18 cellular contexts compared by ENCODE assay signal in genomic region chr2:171167352-171167997, GRCh38.
"Had no signal": no experiment of that assay in that cellular context is flagged by ENCODE, and none has a peak within 500 bp of the region (broad histone marks: within the 10 kb centered on the region; RNA-seq: fewer than 3 reads in every experiment).

No MANE protein-coding gene starts in this region.

- H3K27ac ChIP-seq: adrenal gland, colonic mucosa, dorsolateral prefrontal cortex, esophagus muscularis mucosa, sigmoid colon, transverse colon, vagina had no signal

- H3K27me3 ChIP-seq: adrenal gland, colonic mucosa, dorsolateral prefrontal cortex, esophagus muscularis mucosa, sigmoid colon, transverse colon, vagina had no signal

- H3K4me1 ChIP-seq: adrenal gland, colonic mucosa, esophagus muscularis mucosa, transverse colon, vagina had no signal

- H3K36me3 ChIP-seq: adrenal gland, colonic mucosa, esophagus muscularis mucosa, sigmoid colon, transverse colon, vagina had no signal

- DNase-seq: activated naive CD4-positive, alpha-beta T cell; activated T-cell treated with anti-CD3 and anti-CD28 coated beads, Interleukin-2, amount 50 U/mL, for 1 hour; adrenal gland; colonic mucosa; dorsolateral prefrontal cortex; foreskin fibroblast; kidney; midbrain; natural killer cell; sigmoid colon; stimulated activated CD4-positive, alpha-beta T cell treated with anti-CD3 and anti-CD28 coated beads, Interleukin-15, amount 100 ng/mL, for 24 hours; stimulated activated naive B cell treated with anti-CD40 and anti-IgM and Interleukin-4, amounts not matched to agents 10 μg/mL and 1 μg/mL and 100 μg/mL, for 72 hours; transverse colon had no signal

- H3K9me3 ChIP-seq: adrenal gland, colonic mucosa, esophagus muscularis mucosa, sigmoid colon, transverse colon, vagina had no signal

- H3K4me3 ChIP-seq: adrenal gland, colonic mucosa, dorsolateral prefrontal cortex, esophagus muscularis mucosa, lung, sigmoid colon, smooth muscle cell, transverse colon, vagina had no signal

- FAIRE-seq: astrocyte, kidney had no signal

- H3K4me2 ChIP-seq: smooth muscle cell had no signal
